ENCODE assay signal across 16 cellular contexts in genomic region chr10:69209787-69210480, GRCh38. TPM values are rescaled to one million over a fixed set of nuclear protein-coding genes. Genes with fewer than 3 reads are reported as not detected.
"Had no signal": no experiment of that assay in that cellular context is flagged by ENCODE, and none has a peak within 500 bp of the region (broad histone marks: within the 10 kb centered on the region; RNA-seq: fewer than 3 reads in every experiment).

No MANE protein-coding gene starts in this region.

- H3K4me3 ChIP-seq: lung, tibial artery had no signal

- H3K27ac ChIP-seq: tibial artery had no signal

- H3K4me3 Mint-ChIP-seq: activated naive CD4-positive, alpha-beta T cell treated with anti-CD3 and anti-CD28 coated beads for 36 hours; brain; natural killer cell had no signal

- ATAC-seq: esophagus mucosa, natural killer cell, SK-N-SH treated with all-trans-retinoic acid at 6 μM for 48 hours had no signal

- FAIRE-seq: endometrium had no signal

- H3K9me3 Mint-ChIP-seq: activated naive CD4-positive, alpha-beta T cell treated with anti-CD3 and anti-CD28 coated beads for 36 hours; natural killer cell had no signal

- H3K27ac Mint-ChIP-seq: activated naive CD4-positive, alpha-beta T cell treated with anti-CD3 and anti-CD28 coated beads for 36 hours had no signal

- H3K4me1 ChIP-seq: tibial artery had no signal

- H3K9me3 ChIP-seq: tibial artery had no signal

- DNase-seq: activated CD4-positive, alpha-beta T cell treated with anti-CD3 and anti-CD28 coated beads for 4 hours; activated naive CD4-positive, alpha-beta T cell treated with anti-CD3 and anti-CD28 coated beads for 36 hours; amniotic stem cell; cerebellar nuclear complex; hypothalamus; natural killer cell; posterior cingulate gyrus; SHP77; stimulated activated CD4-positive, alpha-beta T cell treated with anti-CD3 and anti-CD28 coated beads, Interleukin-4, amount 100 ng/mL, for 4 hours; tibial artery had no signal

RNA-seq across cellular contexts. Expression of gene HKDC1, which starts 10.2 kb away (rescaled TPM):
- total RNA-seq: skeletal muscle tissue had no signal
